8 cellular contexts compared by ENCODE assay signal in the genomic region with DNA sequence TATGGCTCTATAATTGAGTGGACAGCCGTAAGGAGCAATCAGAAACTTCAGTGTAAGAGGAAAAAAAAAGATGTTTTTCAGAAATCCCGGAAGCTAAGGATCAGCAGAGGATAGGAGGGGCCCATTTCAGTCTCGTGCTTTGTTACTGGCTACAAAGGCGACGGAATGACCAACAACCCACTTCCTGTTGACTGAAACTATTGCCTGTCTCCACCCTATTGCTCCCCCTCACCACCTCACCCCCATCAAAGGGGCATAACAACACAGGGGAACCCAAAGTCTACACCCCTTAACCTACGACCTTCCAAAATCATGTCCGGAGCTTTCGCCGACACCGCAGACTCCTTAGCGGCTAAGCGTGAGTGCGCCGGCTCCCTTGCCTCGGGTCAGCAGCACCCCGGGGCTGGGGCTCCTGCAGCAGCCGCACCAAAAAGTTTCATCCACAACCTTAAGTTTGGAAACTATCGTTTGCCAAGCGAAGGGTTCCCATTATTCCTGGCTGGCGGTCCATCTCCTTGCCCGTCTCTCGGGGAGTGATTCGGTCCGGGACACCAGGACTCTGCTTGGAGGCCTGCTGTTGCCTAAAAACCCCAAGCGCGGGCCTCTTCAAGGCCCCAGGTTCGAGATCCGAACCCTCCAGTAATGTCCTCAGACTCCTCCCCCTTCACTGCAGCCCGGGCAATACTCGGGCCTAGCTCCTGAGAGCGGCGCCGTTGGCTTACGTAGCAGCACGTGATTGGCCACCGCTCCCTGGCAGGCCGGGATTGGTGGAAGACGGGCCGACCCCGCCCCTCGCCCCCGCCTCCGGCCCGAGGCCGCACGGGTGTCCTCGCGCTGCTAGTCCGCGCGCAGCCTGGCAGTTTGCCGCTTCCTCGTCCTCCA. TPM values are rescaled to one million over a fixed set of nuclear protein-coding genes. Genes with fewer than 3 reads are reported as not detected.
DNase-seq lines count a peak whose midpoint lies in the region; ATAC-seq lines count a peak whose summit lies in the region.

A gene (plus strand): TSS at position 840 of the 882 bp plus-strand sequence. CDS start 53 bp downstream, outside the sequence.

- H3K4me1 Mint-ChIP-seq in dendritic cell treated with granulocyte-macrophage colony-stimulating factor and Interleukin-4, amounts not matched to agents 40 ng/mL and 50 ng/mL, for 4 days (ENCODE audit: low read depth), result peaks cover 48% of the 10 kb centered on the region

- ATAC-seq in GM19372 (IDR thresholded peaks at IDR 0.05; ENCODE audit: low read depth, unreplicated experiment), result peak; percentile 74
- ATAC-seq in HG03558 (IDR thresholded peaks at IDR 0.05; ENCODE audit: extremely low read depth, unreplicated experiment), result peak; percentile 65
- ATAC-seq in left lobe of liver, result peak; percentile 92

- no peaks in the 10 kb centered on the region for H3K27me3 Mint-ChIP-seq in dendritic cell treated with granulocyte-macrophage colony-stimulating factor and Interleukin-4, amounts not matched to agents 40 ng/mL and 50 ng/mL, for 4 days

- intact Hi-C loops in dendritic cell treated with granulocyte-macrophage colony-stimulating factor and Interleukin-4, amounts not matched to agents 40 ng/mL and 50 ng/mL, for 4 days (cut with micrococcal nuclease), result loop anchor here (1.0 to 2.0 kb wide), 2 partner anchors 176 to 249 kb away; a partner anchor contains a TSS

- H3K9me3 Mint-ChIP-seq in dendritic cell treated with granulocyte-macrophage colony-stimulating factor and Interleukin-4, amounts not matched to agents 40 ng/mL and 50 ng/mL, for 4 days, result no peaks in the 10 kb centered on the region

- peak; percentile 78 to 98 (median 96) for DNase-seq in C1 segment of cervical spinal cord (lab: John Stamatoyannopoulos, UW)
- peak; percentile 86 for DNase-seq in NCI-H748 treated with DMSO at 0.1 percent for 48 hours (lab: John Stamatoyannopoulos, UW)
- peak; percentile 94 to 97 for DNase-seq in activated CD4-positive, alpha-beta T cell treated with anti-CD3 and anti-CD28 coated beads, Interleukin-2, amount 50 U/mL, for 24 hours (ENCODE audit: low read depth in 1 of 2, low spot score in 1 of 2)
- peak; percentile 100 for DNase-seq in left lobe of liver (ENCODE audit: low spot score)
- peak; percentile 96 for DNase-seq in stimulated activated CD4-positive, alpha-beta T cell treated with anti-CD3 and anti-CD28 coated beads, Interleukin-2, amount 100 ng/mL, for 4 hours (ENCODE audit: low read depth)

- peak within 1 kb of the TSS; percentile 100 for H3K27ac Mint-ChIP-seq in dendritic cell treated with granulocyte-macrophage colony-stimulating factor and Interleukin-4, amounts not matched to agents 40 ng/mL and 50 ng/mL, for 4 days

- H3K36me3 Mint-ChIP-seq in dendritic cell treated with granulocyte-macrophage colony-stimulating factor and Interleukin-4, amounts not matched to agents 40 ng/mL and 50 ng/mL, for 4 days (ENCODE audit: low read depth), result peaks cover 47% of the 10 kb centered on the region

- H3K4me3 Mint-ChIP-seq in dendritic cell treated with granulocyte-macrophage colony-stimulating factor and Interleukin-4, amounts not matched to agents 40 ng/mL and 50 ng/mL, for 4 days, result peak within 1 kb of the TSS; percentile 93

RNA-seq across cellular contexts. Expression of the gene that starts here (rescaled TPM):
- total RNA-seq in left lobe of liver, result 20.3 TPM

Comparison
In these comparisons a context has a peak if more than half of its experiments do, and no peak if none do; other contexts are left out.
1. Peak in every context shown above with its lines: DNase-seq and ATAC-seq.